17 cellular contexts compared by ENCODE assay signal in genomic region chr2:6949009-6949351, GRCh38. TPM values are rescaled to one million over a fixed set of nuclear protein-coding genes. Genes with fewer than 3 reads are reported as not detected.
A peak's percentile ranks its signal among the peaks of the same experiment; 100 is the strongest.
DNase-seq lines count a peak whose midpoint lies in the region; ATAC-seq and TF ChIP-seq lines count a peak whose summit lies in the region.
"Had no signal": no experiment of that assay in that cellular context is flagged by ENCODE, and none has a peak within 500 bp of the region (broad histone marks: within the 10 kb centered on the region; RNA-seq: fewer than 3 reads in every experiment).

No MANE protein-coding gene starts in this region.

- peaks cover 10% of the 10 kb centered on the region for H3K36me3 ChIP-seq in SK-N-MC (ENCODE audit: insufficient read depth, low read length)

- no peaks in the 10 kb centered on the region for H3K9me3 Mint-ChIP-seq in activated T-helper 17 cell treated with anti-CD3 and anti-CD28 coated beads, Interleukin-2, amount 50 U/mL, for 72 hours
- H3K9me3 Mint-ChIP-seq: GM23338 had no signal

- ATAC-seq in activated T-helper 17 cell treated with anti-CD3 and anti-CD28 coated beads, Interleukin-2, amount 50 U/mL, for 72 hours (replicated peaks) = no peak
- no peak for ATAC-seq in HG02885 (IDR thresholded peaks at IDR 0.05; ENCODE audit: poor library complexity, unreplicated experiment)
- ATAC-seq in GM21447 (IDR thresholded peaks at IDR 0.05; ENCODE audit: unreplicated experiment) = no peak
- ATAC-seq: A549, GM23338, K562 had no signal

- TF ChIP-seq CTCF in AG10803 (conservative IDR thresholded peaks at IDR 0.05; ENCODE audit: low read length) = no peak

- no peak overlapping the region for H3K27ac Mint-ChIP-seq in activated T-helper 17 cell treated with anti-CD3 and anti-CD28 coated beads, Interleukin-2, amount 50 U/mL, for 72 hours
- H3K27ac Mint-ChIP-seq: GM23338 had no signal

- peaks cover 11% of the 10 kb centered on the region for H3K4me1 Mint-ChIP-seq in activated T-helper 17 cell treated with anti-CD3 and anti-CD28 coated beads, Interleukin-2, amount 50 U/mL, for 72 hours
- H3K4me1 Mint-ChIP-seq: GM23338 had no signal

- H3K27ac ChIP-seq in SK-N-MC (peak overlapping the region; percentile 27; the same call in 1 of the 2 replicates), skin epidermis (peak overlapping the region in 14 of 21 experiments; percentile 0 to 65 (median 27))
- H3K27ac ChIP-seq: A549 had no signal

- H3K4me3 Mint-ChIP-seq in activated T-helper 17 cell treated with anti-CD3 and anti-CD28 coated beads, Interleukin-2, amount 50 U/mL, for 72 hours = no peak overlapping the region
- H3K4me3 Mint-ChIP-seq: GM23338 had no signal

- no peak overlapping the region for H3K4me3 ChIP-seq in AG10803 (ENCODE audit: low read length)
- H3K4me3 ChIP-seq in SK-N-MC = no peak overlapping the region
- H3K4me3 ChIP-seq in skin epidermis = no peak overlapping the region
- H3K4me3 ChIP-seq: A549, GM23338, K562 had no signal

- no peaks in the 10 kb centered on the region for H3K27me3 Mint-ChIP-seq in activated T-helper 17 cell treated with anti-CD3 and anti-CD28 coated beads, Interleukin-2, amount 50 U/mL, for 72 hours

- H3K9ac ChIP-seq in SK-N-MC (ENCODE audit: insufficient read length) = no peak overlapping the region

- peaks cover 30% of the 10 kb centered on the region for H3K36me3 Mint-ChIP-seq in activated T-helper 17 cell treated with anti-CD3 and anti-CD28 coated beads, Interleukin-2, amount 50 U/mL, for 72 hours (ENCODE audit: low read depth)

- DNase-seq in AG10803 (ENCODE audit: low read depth) (peak; percentile 38), SK-N-MC (ENCODE audit: low read depth, low spot score) (no peak), fibroblast of gingiva (ENCODE audit: low read depth) (peak; percentile 46)
- DNase-seq in activated T-cell treated with anti-CD3 and anti-CD28 coated beads, Interleukin-2, amount 50 U/mL, for 1 hour = no peak
- DNase-seq: C1 segment of cervical spinal cord, COR-L47, DMS153, NCI-H1436 treated with DMSO at 0.1 percent for 48 hours, NCI-H2081, NCI-H748 treated with DMSO at 0.1 percent for 48 hours had no signal

- H3K9me3 ChIP-seq in SK-N-MC (ENCODE audit: low read depth, low read length) = no peaks in the 10 kb centered on the region
- H3K9me3 ChIP-seq: A549 had no signal

RNA-seq across cellular contexts. Expression of gene RNF144A, which starts 31.8 kb away (rescaled TPM):
- total RNA-seq in activated T-helper 17 cell treated with anti-CD3 and anti-CD28 coated beads, Interleukin-2, amount 50 U/mL, for 72 hours = 10 to 100 TPM; 13.6 to 29.2 TPM

Comparison
In these comparisons a context has a peak if more than half of its experiments do, and no peak if none do; other contexts are left out.
1. DNase-seq: peak in AG10803 (single experiment) and fibroblast of gingiva (single experiment); none in SK-N-MC (single experiment) and activated T-cell treated with anti-CD3 and anti-CD28 coated beads, Interleukin-2, amount 50 U/mL, for 1 hour (single experiment).